In genomic region chr11:120346233-120346632, GRCh38 we compare ENCODE assay signal across 22 cellular contexts. TPM values are rescaled to one million over a fixed set of nuclear protein-coding genes. Genes with fewer than 3 reads are reported as not detected.
DNase-seq lines count a peak whose midpoint lies in the region; ATAC-seq and TF ChIP-seq lines count a peak whose summit lies in the region.
"Had no signal": no experiment of that assay in that cellular context is flagged by ENCODE, and none has a peak within 500 bp of the region (broad histone marks: within the 10 kb centered on the region; RNA-seq: fewer than 3 reads in every experiment).

No MANE protein-coding gene starts in this region.

- DNase-seq in heart left ventricle = no peak
- DNase-seq in right atrium auricular region (ENCODE audit: low spot score) = no peak
- DNase-seq in WERI-Rb-1 = peak; percentile 11
- no peak for DNase-seq in right lobe of liver
- no peak for DNase-seq in vagina (ENCODE audit: extremely low spot score in 2 of 2)
- DNase-seq in iPS-NIHi7 (ENCODE audit: extremely low spot score) = no peak
- DNase-seq in activated T-cell treated with anti-CD3 and anti-CD28 coated beads, Interleukin-2, amount 50 U/mL, for 48 hours = no peak
- DNase-seq in H4 (ENCODE audit: low spot score) = no peak
- DNase-seq: activated CD4-positive, alpha-beta T cell treated with anti-CD3 and anti-CD28 coated beads, Interleukin-2, amount 50 U/mL, for 1 hour; activated effector memory CD4-positive, alpha-beta T cell treated with anti-CD3 and anti-CD28 coated beads, Interleukin-2, amount 50 U/mL, for 16 hours; adrenal gland; Karpas-422; natural killer cell; NCI-H187 treated with DMSO at 0.1 percent for 48 hours; NCI-H446; stimulated activated CD4-positive, alpha-beta T cell treated with anti-CD3 and anti-CD28 coated beads, Interleukin-2, amount 100 ng/mL, for 24 hours; stimulated activated naive B cell treated with anti-CD40 and anti-IgM and Interleukin-4, amounts not matched to agents 10 μg/mL and 1 μg/mL and 100 μg/mL, for 72 hours; T-cell had no signal

- H3K4me1 ChIP-seq in heart left ventricle (peaks cover 14 to 96% (median 76%) of the 10 kb centered on the region in 12 donors), right atrium auricular region (peaks cover 0 to 87% of the 10 kb centered on the region in 2 donors), right lobe of liver (peaks cover 0 to 80% (median 26%) of the 10 kb centered on the region in 4 donors), vagina (peaks cover 77% of the 10 kb centered on the region)

- no peaks in the 10 kb centered on the region for H3K9me3 ChIP-seq in heart left ventricle
- no peaks in the 10 kb centered on the region for H3K9me3 ChIP-seq in right atrium auricular region
- H3K9me3 ChIP-seq in WERI-Rb-1 (ENCODE audit: severe bottlenecking) = no peaks in the 10 kb centered on the region
- H3K9me3 ChIP-seq in right lobe of liver = no peaks in the 10 kb centered on the region
- no peaks in the 10 kb centered on the region for H3K9me3 ChIP-seq in vagina
- H3K9me3 ChIP-seq: adrenal gland, thoracic aorta had no signal

- no peak overlapping the region for H3K4me3 ChIP-seq in heart left ventricle
- H3K4me3 ChIP-seq in right atrium auricular region = no peak overlapping the region
- H3K4me3 ChIP-seq in WERI-Rb-1 (ENCODE audit: low read depth, low read length) = no peak overlapping the region
- no peak overlapping the region for H3K4me3 ChIP-seq in right lobe of liver
- no peak overlapping the region for H3K4me3 ChIP-seq in vagina
- H3K4me3 ChIP-seq: adrenal gland, GM12878, skin epidermis had no signal

- ATAC-seq in heart left ventricle = peak in 2 of 4 donors; percentile 4 to 34
- ATAC-seq in right lobe of liver = peak in 2 of 4 donors; percentile 17
- ATAC-seq: GM12878; natural killer cell; stimulated activated naive B cell treated with anti-CD40 and anti-IgM and Interleukin-4, amounts not matched to agents 10 μg/mL and 1 μg/mL and 100 μg/mL, for 72 hours; T-cell had no signal

- intact Hi-C loops in heart left ventricle (cut with DNase I) = loop anchor here in 3 of 10 donors (10.0 kb wide), 2 partner anchors 49 to 69 kb away; no protein-coding TSS in a partner anchor
- intact Hi-C loops in right lobe of liver (cut with DNase I) = no loop called here
- intact Hi-C loops in vagina (cut with DNase I) = no loop called here

- 0 to 16% (median 11%) methylated on average over 1 of the region's 1 CpG for WGBS in heart left ventricle, 4 donors
- 0% methylated on average over 1 of the region's 1 CpG for WGBS in right lobe of liver (ENCODE audit: insufficient coverage, low coverage, low lambda C conversion rate, missing lambda C conversion rate)

- TF ChIP-seq POLR2A in heart left ventricle (IDR thresholded peaks at IDR 0.05) = no peak
- TF ChIP-seq POLR2A in right lobe of liver (IDR thresholded peaks at IDR 0.05) = no peak
- no peak for TF ChIP-seq POLR2A in vagina (IDR thresholded peaks at IDR 0.05)

- H3K36me3 ChIP-seq in heart left ventricle (no peaks in the 10 kb centered on the region), right atrium auricular region (no peaks in the 10 kb centered on the region), WERI-Rb-1 (no peaks in the 10 kb centered on the region), right lobe of liver (no peaks in the 10 kb centered on the region), vagina (no peaks in the 10 kb centered on the region)
- H3K36me3 ChIP-seq: adrenal gland, thoracic aorta had no signal

- H3K27ac ChIP-seq in heart left ventricle (peak overlapping the region in 8 of 12 donors; percentile 18 to 66 (median 40)), right atrium auricular region (no peak overlapping the region), WERI-Rb-1 (no peak overlapping the region), right lobe of liver (peak overlapping the region in 2 of 3 donors; percentile 38 to 64), vagina (peak overlapping the region; percentile 30)
- H3K27ac ChIP-seq: RWPE1 had no signal

- H3K27me3 ChIP-seq in heart left ventricle = peaks cover 0 to 57% (median 0%) of the 10 kb centered on the region in 9 donors
- H3K27me3 ChIP-seq in right atrium auricular region = no peaks in the 10 kb centered on the region
- H3K27me3 ChIP-seq in WERI-Rb-1 (ENCODE audit: insufficient read depth, low read depth, severe bottlenecking) = no peaks in the 10 kb centered on the region
- no peaks in the 10 kb centered on the region for H3K27me3 ChIP-seq in right lobe of liver
- H3K27me3 ChIP-seq in vagina = no peaks in the 10 kb centered on the region
- H3K27me3 ChIP-seq: adrenal gland had no signal

- TF ChIP-seq CTCF in heart left ventricle (IDR thresholded peaks at IDR 0.05) (no peak), right atrium auricular region (IDR thresholded peaks at IDR 0.05) (no peak), WERI-Rb-1 (IDR thresholded peaks at IDR 0.05; ENCODE audit: low read depth, low read length) (no peak), right lobe of liver (IDR thresholded peaks at IDR 0.05) (no peak), vagina (IDR thresholded peaks at IDR 0.05) (no peak)

RNA-seq across cellular contexts. Expression of gene ARHGEF12, which starts 10.0 kb away (rescaled TPM):
- total RNA-seq in heart left ventricle (100 to 1,000 TPM in 7 of 9 donors, 10 to 100 TPM in 2; 79.3 to 140 (median 114) TPM), right atrium auricular region (10 to 100 TPM; 84.0 to 87.2 TPM), right lobe of liver (100 to 1,000 TPM in 3 of 6 experiments, 10 to 100 TPM in 3; 75.1 to 113 (median 94.0) TPM), vagina (106 TPM)
- polyA plus RNA-seq in heart left ventricle = 10 to 100 TPM; 22.0 to 52.2 TPM
- 24.1 and 33.9 TPM in 2 replicates for total RNA-seq in H4 (2014; rRNA removed; shearing (Covaris generic))

RNA-seq across cellular contexts. Expression of gene TLCD5, which starts 21.1 kb away (rescaled TPM):
- total RNA-seq in heart left ventricle = 10 to 100 TPM in 6 of 9 donors, 1 to 10 TPM in 3; 9.4 to 15.0 (median 10.3) TPM
- 10 to 100 TPM in 1 of 2 donors, 1 to 10 TPM in 1; 4.0 to 12.2 TPM for polyA plus RNA-seq in heart left ventricle
- 10 to 100 TPM; 11.3 to 18.7 TPM for total RNA-seq in right atrium auricular region
- total RNA-seq in right lobe of liver = 1 to 10 TPM in 1 of 6 experiments, under 1 TPM in 5; 0.07 to 1.3 (median 0.38) TPM
- total RNA-seq in vagina = 3.7 TPM
- total RNA-seq in H4 (2014; rRNA removed; shearing (Covaris generic)) = 5.4 and 6.3 TPM in 2 replicates
- total RNA-seq: natural killer cell had no signal

Comparison
In these comparisons a context has a peak if more than half of its experiments do, and no peak if none do; other contexts are left out.
1. H3K27ac ChIP-seq: peak in heart left ventricle (8 of 12), right lobe of liver (2 of 3) and vagina (single experiment); none in right atrium auricular region (0 of 2) and WERI-Rb-1 (single experiment).